ENCODE assay signal across 9 cellular contexts in the genomic region with DNA sequence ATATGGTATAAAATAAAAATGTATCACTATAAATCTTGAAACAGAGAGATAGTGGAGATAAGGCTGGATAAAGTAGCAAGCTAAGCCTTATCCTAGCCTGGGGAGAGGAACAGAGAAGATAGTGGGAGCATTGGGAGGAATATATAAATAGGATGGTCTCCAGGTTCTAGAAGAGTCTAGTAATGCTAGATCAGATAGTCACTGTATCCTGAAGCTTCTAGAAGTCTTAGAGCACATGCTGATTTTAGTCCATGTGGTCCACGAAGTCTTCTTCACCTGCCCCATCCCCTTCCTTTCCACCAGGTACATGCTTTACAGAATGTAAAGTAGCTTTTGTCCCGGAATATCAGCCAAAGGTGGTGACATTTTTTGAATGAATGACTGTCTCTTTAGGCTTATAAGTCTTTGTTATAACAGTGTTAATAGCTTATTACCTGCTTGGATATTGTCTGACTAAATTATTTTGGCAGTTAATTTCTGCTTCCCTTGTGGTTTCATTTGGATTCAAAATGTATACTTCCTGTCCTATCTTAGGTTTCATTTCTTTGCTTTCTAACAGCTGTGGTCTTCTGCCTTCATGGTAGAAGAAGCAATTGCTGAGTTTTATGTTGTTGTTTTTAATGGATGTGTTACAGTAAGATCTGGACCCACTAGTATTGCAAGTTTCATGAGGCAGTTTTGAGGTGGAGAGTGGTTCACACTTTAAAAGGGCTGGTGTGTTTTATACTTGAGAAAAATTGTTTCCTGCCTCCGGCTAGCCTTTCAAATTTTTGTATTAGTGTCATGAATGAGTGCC. TPM values are rescaled to one million over a fixed set of nuclear protein-coding genes. Genes with fewer than 3 reads are reported as not detected.
A peak's percentile ranks its signal among the peaks of the same experiment; 100 is the strongest.
DNase-seq lines count a peak whose midpoint lies in the region; ATAC-seq lines count a peak whose summit lies in the region.
"Had no signal": no experiment of that assay in that cellular context is flagged by ENCODE, and none has a peak within 500 bp of the region (broad histone marks: within the 10 kb centered on the region; RNA-seq: fewer than 3 reads in every experiment).

No MANE protein-coding gene starts in this region.

- no peak overlapping the region for H3K27ac ChIP-seq in naive thymus-derived CD4-positive, alpha-beta T cell (ENCODE audit: low read depth, low read length)

- no peaks in the 10 kb centered on the region for H3K27me3 ChIP-seq in naive thymus-derived CD4-positive, alpha-beta T cell (ENCODE audit: control insufficient read depth in 2 of 2, insufficient read depth in 2 of 2, low read length in 2 of 2)

- peak; percentile 49 for ATAC-seq in HG02623 (IDR thresholded peaks at IDR 0.05; ENCODE audit: unreplicated experiment)
- no peak for ATAC-seq in naive thymus-derived CD4-positive, alpha-beta T cell

- no peaks in the 10 kb centered on the region for H3K36me3 ChIP-seq in naive thymus-derived CD4-positive, alpha-beta T cell (ENCODE audit: control insufficient read depth in 2 of 3, insufficient read depth in 3 of 3, low read length in 3 of 3)

- peaks cover 56 to 86% of the 10 kb centered on the region in 2 donors for H3K4me1 ChIP-seq in naive thymus-derived CD4-positive, alpha-beta T cell (ENCODE audit: control insufficient read depth in 2 of 2, insufficient read depth in 2 of 2, low read length in 2 of 2)

- no peak overlapping the region for H3K4me3 ChIP-seq in naive thymus-derived CD4-positive, alpha-beta T cell (ENCODE audit: low read length)

- intact Hi-C loops in activated CD4-positive, alpha-beta T cell treated with anti-CD3 and anti-CD28 coated beads, Interleukin-2, amount 10 ng/mL, durations not matched to agents 24 days and 14 days (cut with micrococcal nuclease) = loop anchor here (10.0 kb wide), 3 partner anchors 437 to 1277 kb away; a partner anchor contains a TSS
- intact Hi-C loops in naive thymus-derived CD4-positive, alpha-beta T cell (cut with micrococcal nuclease) = loop anchor here (1.0 to 2.0 kb wide), 2 partner anchors 8 to 21 kb away; no protein-coding TSS in a partner anchor

- H3K9me3 ChIP-seq in naive thymus-derived CD4-positive, alpha-beta T cell (ENCODE audit: control insufficient read depth in 2 of 3, low read length in 3 of 3) = no peaks in the 10 kb centered on the region

- H3K36me3 Mint-ChIP-seq in activated CD4-positive, alpha-beta T cell treated with anti-CD3 and anti-CD28 coated beads, Interleukin-2, amount 10 ng/mL, durations not matched to agents 24 days and 14 days (ENCODE audit: low read depth) = peaks cover 20% of the 10 kb centered on the region
- peaks cover 0 to 19% (median 4%) of the 10 kb centered on the region in 5 donors for H3K36me3 Mint-ChIP-seq in naive thymus-derived CD4-positive, alpha-beta T cell

- H3K27ac Mint-ChIP-seq in activated CD4-positive, alpha-beta T cell treated with anti-CD3 and anti-CD28 coated beads, Interleukin-2, amount 10 ng/mL, durations not matched to agents 24 days and 14 days = peak overlapping the region; percentile 89
- H3K27ac Mint-ChIP-seq in naive thymus-derived CD4-positive, alpha-beta T cell = peak overlapping the region; percentile 11 to 89 (median 43)

- no peaks in the 10 kb centered on the region for H3K9me3 Mint-ChIP-seq in activated CD4-positive, alpha-beta T cell treated with anti-CD3 and anti-CD28 coated beads, Interleukin-2, amount 10 ng/mL, durations not matched to agents 24 days and 14 days
- no peaks in the 10 kb centered on the region for H3K9me3 Mint-ChIP-seq in naive thymus-derived CD4-positive, alpha-beta T cell

- POLR2A ChIA-PET in naive thymus-derived CD4-positive, alpha-beta T cell (lab: Charles Lee) = interaction anchor here (1.9 kb wide), 1 partner anchor 17 kb away, joined by 4 read pairs; no protein-coding TSS in a partner anchor

- no peaks in the 10 kb centered on the region for H3K27me3 Mint-ChIP-seq in activated CD4-positive, alpha-beta T cell treated with anti-CD3 and anti-CD28 coated beads, Interleukin-2, amount 10 ng/mL, durations not matched to agents 24 days and 14 days
- no peaks in the 10 kb centered on the region for H3K27me3 Mint-ChIP-seq in naive thymus-derived CD4-positive, alpha-beta T cell

- peaks cover 55% of the 10 kb centered on the region for H3K4me1 Mint-ChIP-seq in activated CD4-positive, alpha-beta T cell treated with anti-CD3 and anti-CD28 coated beads, Interleukin-2, amount 10 ng/mL, durations not matched to agents 24 days and 14 days
- peaks cover 49 to 67% (median 65%) of the 10 kb centered on the region in 7 donors for H3K4me1 Mint-ChIP-seq in naive thymus-derived CD4-positive, alpha-beta T cell

- CTCF ChIA-PET in naive thymus-derived CD4-positive, alpha-beta T cell (lab: Charles Lee) = interaction anchor here (0.6 kb wide), 1 partner anchor 596 kb away, joined by 3 read pairs; no protein-coding TSS in a partner anchor

- H3K4me3 Mint-ChIP-seq in activated CD4-positive, alpha-beta T cell treated with anti-CD3 and anti-CD28 coated beads, Interleukin-2, amount 10 ng/mL, durations not matched to agents 24 days and 14 days = peak overlapping the region; percentile 83
- H3K4me3 Mint-ChIP-seq in naive thymus-derived CD4-positive, alpha-beta T cell = peak overlapping the region in 9 of 10 donors; percentile 43 to 79 (median 63)

- no peak for DNase-seq in activated CD4-positive, alpha-beta T cell treated with anti-CD3 and anti-CD28 coated beads, Interleukin-2, amount 10 ng/mL, durations not matched to agents 24 days and 14 days
- DNase-seq in activated CD4-positive, alpha-beta T cell treated with anti-CD3 and anti-CD28 coated beads, Interleukin-2, amount 50 U/mL, for 4 hours = no peak
- DNase-seq in NAMALWA (ENCODE audit: low spot score) (peak; percentile 80), OCI-M2 (lab: John Stamatoyannopoulos, UW; ENCODE audit: unreplicated experiment) (no peak), SKM-1 (lab: John Stamatoyannopoulos, UW; ENCODE audit: unreplicated experiment) (no peak), DMS79 (lab: John Stamatoyannopoulos, UW) (no peak)
- peak in 1 of 9 donors; percentile 8 for DNase-seq in naive thymus-derived CD4-positive, alpha-beta T cell
- DNase-seq: NCI-H1417 had no signal

RNA-seq across cellular contexts. Expression of a gene that starts 5.9 kb away (rescaled TPM):
- total RNA-seq in activated CD4-positive, alpha-beta T cell treated with anti-CD3 and anti-CD28 coated beads, Interleukin-2, amount 10 ng/mL, durations not matched to agents 24 days and 14 days = 78.4 and 79.8 TPM in 2 replicates
- total RNA-seq in naive thymus-derived CD4-positive, alpha-beta T cell = 10 to 100 TPM; 50.2 to 87.7 (median 60.1) TPM
- polyA plus RNA-seq in naive thymus-derived CD4-positive, alpha-beta T cell = 10 to 100 TPM; 24.7 to 35.0 TPM
